In genomic region chr12:120748242-120748641, GRCh38 we compare ENCODE assay signal across 22 cellular contexts. TPM values are rescaled to one million over a fixed set of nuclear protein-coding genes. Genes with fewer than 3 reads are reported as not detected.
A peak's percentile ranks its signal among the peaks of the same experiment; 100 is the strongest.
DNase-seq lines count a peak whose midpoint lies in the region; ATAC-seq, FAIRE-seq and TF ChIP-seq lines count a peak whose summit lies in the region.
"Had no signal": no experiment of that assay in that cellular context is flagged by ENCODE, and none has a peak within 500 bp of the region (broad histone marks: within the 10 kb centered on the region; RNA-seq: fewer than 3 reads in every experiment).

No MANE protein-coding gene starts in this region.

- H3K9me3 Mint-ChIP-seq in natural killer cell (no peaks in the 10 kb centered on the region), memory B cell (no peaks in the 10 kb centered on the region)
- no peaks in the 10 kb centered on the region for H3K9me3 Mint-ChIP-seq in natural killer cell treated with Interleukin-12 subunit alpha and Interleukin-12 subunit beta and Interleukin-15 and Interleukin-18, amount 100 ng/mL, for 72 hours
- no peaks in the 10 kb centered on the region for H3K9me3 Mint-ChIP-seq in effector memory CD8-positive, alpha-beta T cell
- H3K9me3 Mint-ChIP-seq: GM23338, IgD-negative memory B cell had no signal

- in situ Hi-C loops in KBM-7 (cut with MboI; ENCODE audit: low pct_unique_long_range_greater_than_20kb, low sequenced_read_pairs), result no loop called here

- no peak overlapping the region for H3K4me3 ChIP-seq in smooth muscle cell
- H3K4me3 ChIP-seq: GM23338 had no signal

- H3K4me1 Mint-ChIP-seq in natural killer cell, result no peaks in the 10 kb centered on the region
- no peaks in the 10 kb centered on the region for H3K4me1 Mint-ChIP-seq in natural killer cell treated with Interleukin-12 subunit alpha and Interleukin-12 subunit beta and Interleukin-15 and Interleukin-18, amount 100 ng/mL, for 72 hours (ENCODE audit: low read depth in 2 of 2)
- peaks cover 0 to 5% of the 10 kb centered on the region in 2 donors for H3K4me1 Mint-ChIP-seq in effector memory CD8-positive, alpha-beta T cell (ENCODE audit: low read depth in 2 of 2)
- no peaks in the 10 kb centered on the region for H3K4me1 Mint-ChIP-seq in memory B cell
- H3K4me1 Mint-ChIP-seq: B cell; CD4-positive, CD25-positive, alpha-beta regulatory T cell; GM23338; IgD-negative memory B cell had no signal

- DNase-seq in natural killer cell (no peak), memory B cell (ENCODE audit: low spot score in 2 of 2) (no peak), KBM-7 (no peak), urothelium cell line (ENCODE audit: low spot score) (no peak), C1 segment of cervical spinal cord (lab: John Stamatoyannopoulos, UW) (no peak), smooth muscle cell (lab: John Stamatoyannopoulos, UW; ENCODE audit: unreplicated experiment) (no peak)
- no peak for DNase-seq in natural killer cell treated with Interleukin-12 subunit alpha and Interleukin-12 subunit beta and Interleukin-15 and Interleukin-18, amount 100 ng/mL, for 72 hours (ENCODE audit: low spot score)
- no peak for DNase-seq in effector memory CD8-positive, alpha-beta T cell
- DNase-seq: CD4-positive, CD25-positive, alpha-beta regulatory T cell; COR-L47; GF-D8; HCEC 1CT; NCI-H1105; NCI-H2081; NCI-H510A treated with DMSO at 0.1 percent for 48 hours; NCI-H82; SHP77 treated with DMSO at 0.1 percent for 48 hours; SK-N-SH had no signal

- no peaks in the 10 kb centered on the region for H3K27me3 ChIP-seq in smooth muscle cell (ENCODE audit: low read depth)

- no peaks in the 10 kb centered on the region for H3F3A ChIP-seq in smooth muscle cell (ENCODE audit: low read depth)

- no peak overlapping the region for H2AFZ ChIP-seq in smooth muscle cell (ENCODE audit: low read depth)

- no peaks in the 10 kb centered on the region for H3K79me2 ChIP-seq in smooth muscle cell (ENCODE audit: low read depth)

- no peak overlapping the region for H3K9ac ChIP-seq in smooth muscle cell (ENCODE audit: low read depth)
- H3K9ac ChIP-seq: SK-N-SH had no signal

- no peaks in the 10 kb centered on the region for H3K36me3 ChIP-seq in smooth muscle cell (ENCODE audit: low read depth)

- no peak overlapping the region for H3K4me2 ChIP-seq in smooth muscle cell
- H3K4me2 ChIP-seq: GM23338, SK-N-SH had no signal

- H3K4me3 Mint-ChIP-seq in natural killer cell (no peak overlapping the region), memory B cell (no peak overlapping the region)
- H3K4me3 Mint-ChIP-seq in natural killer cell treated with Interleukin-12 subunit alpha and Interleukin-12 subunit beta and Interleukin-15 and Interleukin-18, amount 100 ng/mL, for 72 hours, result no peak overlapping the region
- no peak overlapping the region for H3K4me3 Mint-ChIP-seq in effector memory CD8-positive, alpha-beta T cell
- H3K4me3 Mint-ChIP-seq: B cell; CD4-positive, CD25-positive, alpha-beta regulatory T cell; GM23338; IgD-negative memory B cell had no signal

- H3K4me1 ChIP-seq in smooth muscle cell (ENCODE audit: low read depth), result no peaks in the 10 kb centered on the region

- intact Hi-C loops in natural killer cell (cut with micrococcal nuclease), result no loop called here

- H3K9me3 ChIP-seq in smooth muscle cell (replicated peaks; ENCODE audit: low read depth), result no peaks in the 10 kb centered on the region
- H3K9me3 ChIP-seq: SK-N-SH had no signal

- no peak overlapping the region for H3K27ac Mint-ChIP-seq in natural killer cell
- H3K27ac Mint-ChIP-seq in natural killer cell treated with Interleukin-12 subunit alpha and Interleukin-12 subunit beta and Interleukin-15 and Interleukin-18, amount 100 ng/mL, for 72 hours, result no peak overlapping the region
- no peak overlapping the region for H3K27ac Mint-ChIP-seq in effector memory CD8-positive, alpha-beta T cell
- H3K27ac Mint-ChIP-seq in memory B cell, result no peak overlapping the region
- H3K27ac Mint-ChIP-seq: B cell, GM23338, IgD-negative memory B cell had no signal

- no peak overlapping the region for H3K27ac ChIP-seq in smooth muscle cell (ENCODE audit: low read depth)

- H3K27me3 Mint-ChIP-seq in natural killer cell (ENCODE audit: low read depth in 2 of 2), result peaks cover 0 to 4% of the 10 kb centered on the region in 2 donors
- H3K27me3 Mint-ChIP-seq in natural killer cell treated with Interleukin-12 subunit alpha and Interleukin-12 subunit beta and Interleukin-15 and Interleukin-18, amount 100 ng/mL, for 72 hours, result peaks cover 0 to 2% of the 10 kb centered on the region in 2 donors
- no peaks in the 10 kb centered on the region for H3K27me3 Mint-ChIP-seq in effector memory CD8-positive, alpha-beta T cell
- H3K27me3 Mint-ChIP-seq in memory B cell, result peaks cover 2% of the 10 kb centered on the region

- no peak for FAIRE-seq in urothelium cell line (lab: Jason Lieb, UNC)
- FAIRE-seq: GM12891 had no signal

- TF ChIP-seq CTCF in natural killer cell (IDR thresholded peaks at IDR 0.05) (no peak), smooth muscle cell (IDR thresholded peaks at IDR 0.05; ENCODE audit: borderline replicate concordance, insufficient read depth, poor library complexity, severe bottlenecking) (no peak)

- 92% methylated on average over 7 of the region's 7 CpGs for WGBS in smooth muscle cell (ENCODE audit: low lambda C conversion rate)

- peak; percentile 37 to 69 (median 68) for ATAC-seq in natural killer cell
- ATAC-seq in natural killer cell treated with Interleukin-12 subunit alpha and Interleukin-12 subunit beta and Interleukin-15 and Interleukin-18, amount 100 ng/mL, for 72 hours, result no peak
- peak; percentile 57 for ATAC-seq in effector memory CD8-positive, alpha-beta T cell (replicated peaks)
- ATAC-seq in memory B cell (ENCODE audit: low read depth), result peak; percentile 39

- H4K20me1 ChIP-seq in smooth muscle cell (ENCODE audit: low read depth), result no peaks in the 10 kb centered on the region

- H3K36me3 Mint-ChIP-seq in natural killer cell (no peaks in the 10 kb centered on the region), memory B cell (no peaks in the 10 kb centered on the region)
- H3K36me3 Mint-ChIP-seq in natural killer cell treated with Interleukin-12 subunit alpha and Interleukin-12 subunit beta and Interleukin-15 and Interleukin-18, amount 100 ng/mL, for 72 hours, result no peaks in the 10 kb centered on the region
- peaks cover 2% of the 10 kb centered on the region for H3K36me3 Mint-ChIP-seq in effector memory CD8-positive, alpha-beta T cell (ENCODE audit: insufficient read depth)
- H3K36me3 Mint-ChIP-seq: CD4-positive, CD25-positive, alpha-beta regulatory T cell; IgD-negative memory B cell had no signal

RNA-seq across cellular contexts. Expression of gene ACADS, which starts 22.6 kb away (rescaled TPM):
- 10 to 100 TPM; 14.9 to 18.6 (median 15.5) TPM for total RNA-seq in natural killer cell
- total RNA-seq in natural killer cell treated with Interleukin-12 subunit alpha and Interleukin-12 subunit beta and Interleukin-15 and Interleukin-18, amount 100 ng/mL, for 72 hours, result 10 to 100 TPM; 12.8 to 13.9 TPM
- total RNA-seq in smooth muscle cell, result 3.7 and 6.0 TPM in 2 replicates
- 14.0 and 14.3 TPM in 2 replicates for polyA plus RNA-seq in smooth muscle cell

RNA-seq across cellular contexts. Expression of gene UNC119B, which starts 38.0 kb away (rescaled TPM):
- total RNA-seq in natural killer cell, result 10 to 100 TPM; 10.7 to 11.6 (median 11.6) TPM
- total RNA-seq in natural killer cell treated with Interleukin-12 subunit alpha and Interleukin-12 subunit beta and Interleukin-15 and Interleukin-18, amount 100 ng/mL, for 72 hours, result 10 to 100 TPM; 15.6 to 28.1 TPM
- total RNA-seq in smooth muscle cell, result 18.9 and 20.2 TPM in 2 replicates
- polyA plus RNA-seq in smooth muscle cell, result 9.8 and 13.1 TPM in 2 replicates

Comparison
In these comparisons a context has a peak if more than half of its experiments do, and no peak if none do; other contexts are left out.
1. ATAC-seq: peak in natural killer cell (3 of 3), effector memory CD8-positive, alpha-beta T cell (single experiment) and memory B cell (single experiment); none in natural killer cell treated with Interleukin-12 subunit alpha and Interleukin-12 subunit beta and Interleukin-15 and Interleukin-18, amount 100 ng/mL, for 72 hours (0 of 2).